1 cellular context compared by ENCODE assay signal in genomic region chr17:50397111-50397918, GRCh38.
TF ChIP-seq lines count a peak whose summit lies in the region.

Gene LRRC59 (minus strand): TSS chr17:50397523. CDS start chr17:50397317, 206 bp downstream.

TF ChIP-seq in K562, 482 proteins besides CTCF, POLR2A, EP300 and RAD21 (continued from another document and continues in another):
- no peak for TF ChIP-seq TFE3 (CRISPR knock-in tag; IDR thresholded peaks at IDR 0.05)
- TF ChIP-seq NFYB (IDR thresholded peaks at IDR 0.05; ENCODE audit: extremely low read depth, insufficient read length), result no peak
- 0 out of 2 replicates have a peak, but pooled peaks have one; percentile 40 for TF ChIP-seq HDAC2 (IDR thresholded peaks at IDR 0.05)
- peak; percentile 42 for TF ChIP-seq EGR1 (conservative IDR thresholded peaks at IDR 0.05)
- peak; percentile 100 for TF ChIP-seq EP400 (IDR thresholded peaks at IDR 0.05)
- TF ChIP-seq ZNF512 (tag; IDR thresholded peaks at IDR 0.05), result no peak
- 0 out of 2 replicates have a peak, but pooled peaks have one; percentile 9 for TF ChIP-seq ZNF384 (IDR thresholded peaks at IDR 0.05; ENCODE audit: low read depth, low read length)
- TF ChIP-seq NR2C2 (CRISPR knock-in tag; IDR thresholded peaks at IDR 0.05), result peak; percentile 91
- TF ChIP-seq NR2C2 (tag; IDR thresholded peaks at IDR 0.05), result peak; percentile 63
- no peak for TF ChIP-seq ZNF57 (CRISPR knock-in tag; IDR thresholded peaks at IDR 0.05)
- TF ChIP-seq CHD4 (IDR thresholded peaks at IDR 0.05; ENCODE audit: insufficient read depth, insufficient replicate concordance, low read depth, low read length, poor library complexity, severe bottlenecking), result no peak
- TF ChIP-seq ETV1 (tag; conservative IDR thresholded peaks at IDR 0.05; ENCODE audit: low read depth), result peak; percentile 54
- TF ChIP-seq ID3 (CRISPR knock-in tag; IDR thresholded peaks at IDR 0.05), result no peak
- TF ChIP-seq ID3 (tag; IDR thresholded peaks at IDR 0.05), result peak; percentile 93
- TF ChIP-seq GMEB1 (CRISPR knock-in tag; IDR thresholded peaks at IDR 0.05), result peak; percentile 86
- TF ChIP-seq JUND (IDR thresholded peaks at IDR 0.05; ENCODE audit: borderline replicate concordance, low read depth, low read length), result peak; percentile 94
- peak; percentile 71; the same call in 1 of the 3 replicates for TF ChIP-seq JUND (tag; IDR thresholded peaks at IDR 0.05; ENCODE audit: borderline replicate concordance, low read depth, low read length)
- TF ChIP-seq MCM2 (IDR thresholded peaks at IDR 0.05; ENCODE audit: low read depth), result no peak
- peak; percentile 78; the same call in 1 of the 2 replicates for TF ChIP-seq ERF (CRISPR knock-in tag; IDR thresholded peaks at IDR 0.05)
- peak; percentile 51; the same call in 1 of the 2 replicates for TF ChIP-seq ZBTB17 (CRISPR knock-in tag; IDR thresholded peaks at IDR 0.05)
- peak; percentile 83 for TF ChIP-seq ZFX (CRISPR knock-in tag; IDR thresholded peaks at IDR 0.05)
- no peak for TF ChIP-seq ZBTB49 (CRISPR knock-in tag; IDR thresholded peaks at IDR 0.05; ENCODE audit: borderline replicate concordance)
- no peak for TF ChIP-seq ZBTB8A (IDR thresholded peaks at IDR 0.05; ENCODE audit: partially characterized antibody)
- peak; percentile 98 for TF ChIP-seq ZNF609 (CRISPR knock-in tag; IDR thresholded peaks at IDR 0.05; ENCODE audit: borderline replicate concordance)
- TF ChIP-seq NFIX (CRISPR knock-in tag; IDR thresholded peaks at IDR 0.05; ENCODE audit: low read depth), result no peak
- TF ChIP-seq KDM2B (CRISPR knock-in tag; IDR thresholded peaks at IDR 0.05), result no peak
- TF ChIP-seq ZNF318 (IDR thresholded peaks at IDR 0.05; ENCODE audit: borderline replicate concordance in 1 of 2, low read depth in 1 of 2), result no peak
- peak; percentile 99 for TF ChIP-seq ELF2 (CRISPR knock-in tag; IDR thresholded peaks at IDR 0.05)
- TF ChIP-seq KDM5B (IDR thresholded peaks at IDR 0.05; ENCODE audit: insufficient replicate concordance, low read depth, low read length), result peak; percentile 83
- TF ChIP-seq GATAD2B (IDR thresholded peaks at IDR 0.05; ENCODE audit: borderline replicate concordance), result peak; percentile 96
- TF ChIP-seq DDX20 (tag; IDR thresholded peaks at IDR 0.05; ENCODE audit: low read depth), result no peak
- TF ChIP-seq ZNF12 (CRISPR knock-in tag; IDR thresholded peaks at IDR 0.05), result no peak
- TF ChIP-seq NFE2 (IDR thresholded peaks at IDR 0.05; ENCODE audit: low read depth), result peak; percentile 49; the same call in 1 of the 2 replicates
